1 cellular context compared by ENCODE assay signal in the genomic region with DNA sequence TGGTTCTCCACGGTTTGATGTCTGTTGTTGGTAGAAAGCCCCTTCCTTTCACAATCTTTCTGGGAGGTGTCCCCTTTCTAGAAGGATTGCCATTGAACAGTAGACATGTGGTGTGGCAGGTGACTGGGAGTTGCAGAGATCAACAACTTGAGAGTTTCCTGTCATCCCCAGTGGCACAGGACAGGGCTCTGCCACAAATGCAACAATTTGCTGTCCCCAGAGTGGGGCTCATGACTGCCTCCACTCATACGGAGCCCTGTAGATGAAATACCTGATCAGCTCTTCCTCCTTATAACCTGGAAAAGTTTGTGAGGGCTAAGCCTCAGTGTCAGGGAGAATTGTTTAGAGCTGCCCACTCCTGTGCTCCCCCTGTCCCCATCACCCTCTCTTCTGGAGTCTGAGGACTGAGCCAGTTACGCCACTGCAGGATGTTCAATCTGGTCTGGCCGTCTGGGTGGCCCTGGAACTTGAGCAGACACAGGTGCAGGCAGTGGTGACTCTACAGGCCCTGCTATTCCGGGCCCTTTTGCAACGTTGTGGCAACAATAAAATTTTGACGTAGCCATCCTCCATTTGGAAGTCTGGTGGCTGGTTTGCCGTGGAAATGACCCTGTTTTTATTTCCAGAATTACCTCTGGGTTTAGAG.
TF ChIP-seq lines count a peak whose summit lies in the region.

No MANE protein-coding gene starts in this region.

TF ChIP-seq in HepG2, 621 proteins besides CTCF, POLR2A, EP300 and RAD21:
- TF ChIP-seq AHR (CRISPR knock-in tag; IDR thresholded peaks at IDR 0.05) (no peak), ZNF777 (CRISPR knock-in tag; IDR thresholded peaks at IDR 0.05) (no peak), ATRX (CRISPR knock-in tag; IDR thresholded peaks at IDR 0.05; ENCODE audit: borderline replicate concordance) (no peak), MLX (CRISPR knock-in tag; IDR thresholded peaks at IDR 0.05) (no peak), ZC3H4 (CRISPR knock-in tag; IDR thresholded peaks at IDR 0.05; ENCODE audit: borderline replicate concordance) (no peak), MTA3 (CRISPR knock-in tag; IDR thresholded peaks at IDR 0.05) (no peak), ZBTB49 (CRISPR knock-in tag; IDR thresholded peaks at IDR 0.05; ENCODE audit: borderline replicate concordance) (no peak), BRCA1 (CRISPR knock-in tag; IDR thresholded peaks at IDR 0.05) (no peak), ZNF674 (CRISPR knock-in tag; IDR thresholded peaks at IDR 0.05; ENCODE audit: low read depth) (no peak), ZFAT (CRISPR knock-in tag; conservative IDR thresholded peaks at IDR 0.05) (no peak)
- TF ChIP-seq, protein P1, sequence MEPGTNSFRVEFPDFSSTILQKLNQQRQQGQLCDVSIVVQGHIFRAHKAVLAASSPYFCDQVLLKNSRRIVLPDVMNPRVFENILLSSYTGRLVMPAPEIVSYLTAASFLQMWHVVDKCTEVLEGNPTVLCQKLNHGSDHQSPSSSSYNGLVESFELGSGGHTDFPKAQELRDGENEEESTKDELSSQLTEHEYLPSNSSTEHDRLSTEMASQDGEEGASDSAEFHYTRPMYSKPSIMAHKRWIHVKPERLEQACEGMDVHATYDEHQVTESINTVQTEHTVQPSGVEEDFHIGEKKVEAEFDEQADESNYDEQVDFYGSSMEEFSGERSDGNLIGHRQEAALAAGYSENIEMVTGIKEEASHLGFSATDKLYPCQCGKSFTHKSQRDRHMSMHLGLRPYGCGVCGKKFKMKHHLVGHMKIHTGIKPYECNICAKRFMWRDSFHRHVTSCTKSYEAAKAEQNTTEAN (CRISPR knock-in tag; conservative IDR thresholded peaks at IDR 0.05), result no peak
